In the genomic region with DNA sequence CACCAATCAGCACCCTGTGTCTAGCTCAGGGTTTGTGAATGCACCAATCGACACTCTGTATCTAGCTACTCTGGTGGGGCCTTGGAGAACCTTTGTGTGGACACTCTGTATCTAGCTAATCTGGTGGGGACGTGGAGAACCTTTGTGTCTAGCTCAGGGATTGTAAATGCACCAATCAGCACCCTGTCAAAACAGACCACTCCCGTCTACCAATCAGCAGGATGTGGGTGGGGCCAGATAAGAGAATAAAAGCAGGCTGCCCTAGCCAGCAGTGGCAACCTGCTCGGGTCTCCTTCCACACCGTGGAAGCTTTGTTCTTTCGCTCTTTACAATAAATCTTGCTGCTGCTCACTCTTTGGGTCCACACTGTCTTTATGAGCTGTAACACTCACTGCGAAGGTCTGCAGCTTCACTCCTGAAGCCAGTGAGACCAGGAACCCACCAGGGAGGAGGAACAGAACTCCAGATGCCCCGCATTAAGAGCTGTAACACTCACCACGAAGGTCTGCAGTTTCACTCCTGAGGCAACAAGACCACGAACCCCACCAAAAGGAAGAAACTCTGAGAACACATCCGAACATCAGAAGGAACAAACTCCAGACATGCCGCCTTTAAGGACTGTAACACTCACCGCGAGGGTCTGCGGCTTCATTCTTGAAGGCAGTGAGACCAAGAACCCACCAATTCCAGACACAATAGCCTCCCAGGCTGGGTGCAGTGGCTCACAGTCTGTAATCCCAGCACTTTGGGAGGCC, we compare ENCODE assay signal across 13 cellular contexts. TPM values are rescaled to one million over a fixed set of nuclear protein-coding genes. Genes with fewer than 3 reads are reported as not detected.
DNase-seq lines count a peak whose midpoint lies in the region; ATAC-seq, FAIRE-seq and TF ChIP-seq lines count a peak whose summit lies in the region.
"Not testable (repeated sequence)": the region's sequence is repeated elsewhere in the genome, so short reads cannot be mapped to it uniquely, and the experiment has no call there.
"Had no signal": no experiment of that assay in that cellular context is flagged by ENCODE, and none has a peak within 500 bp of the region (broad histone marks: within the 10 kb centered on the region; RNA-seq: fewer than 3 reads in every experiment).

No MANE protein-coding gene starts in this region.

- H3K79me1 ChIP-seq in H9 (ENCODE audit: insufficient read depth, low read depth, low read length, poor library complexity, severe bottlenecking): not testable (repeated sequence)

- H4K91ac ChIP-seq in H9 (ENCODE audit: insufficient read length, low read depth, low read length): not testable (repeated sequence)

- in situ Hi-C loops in HepG2 (cut with HindIII; ENCODE audit: extremely low pct_ligation_motif_present, low pct_unique_long_range_greater_than_20kb): not testable (repeated sequence)

- not testable (repeated sequence) for H3K18ac ChIP-seq in H9 (ENCODE audit: insufficient read length, low read depth, low read length)

- H3K4me1 ChIP-seq in H9 (ENCODE audit: insufficient read depth, low read length): not testable (repeated sequence)
- peaks cover 34% of the 10 kb centered on the region for H3K4me1 ChIP-seq in RWPE2 (ENCODE audit: insufficient read depth, poor library complexity, severe bottlenecking)
- peaks cover 21% of the 10 kb centered on the region for H3K4me1 ChIP-seq in HepG2 (ENCODE audit: insufficient read depth, low read length)

- peak overlapping the region in 2 of 3 experiments; percentile 52 to 87; a peak in 2 of 7 replicates for H3K27ac Mint-ChIP-seq in H9
- H3K27ac Mint-ChIP-seq in activated T-cell treated with anti-CD3 and anti-CD28 coated beads, Interleukin-2, amount 50 U/mL, for 24 hours: peak overlapping the region; percentile 19
- H3K27ac Mint-ChIP-seq in activated naive CD8-positive, alpha-beta T cell treated with anti-CD3 and anti-CD28 coated beads, Interleukin-2, amount 10 ng/mL, durations not matched to agents 7 days and 5 days: peak overlapping the region; percentile 82
- H3K27ac Mint-ChIP-seq in stimulated activated naive CD8-positive, alpha-beta T cell treated with anti-CD3 and anti-CD28 coated beads, Interleukin-15, Interleukin-2, amounts not matched to agents 100 ng/mL and 50 ng/mL, for 24 hours: not testable (repeated sequence)

- TF ChIP-seq EP300 in HepG2 (IDR thresholded peaks at IDR 0.05; ENCODE audit: low read depth in 2 of 2, low read length in 2 of 2); HepG2 (CRISPR knock-in tag; IDR thresholded peaks at IDR 0.05; ENCODE audit: borderline replicate concordance): not testable (repeated sequence)

- H3K27me3 ChIP-seq in H9 (ENCODE audit: insufficient read depth, low read length); RWPE2 (ENCODE audit: insufficient read depth, poor library complexity, severe bottlenecking); HepG2 (ENCODE audit: control insufficient read depth in 1 of 2, insufficient read depth in 2 of 2, low read length in 2 of 2): not testable (repeated sequence)

- not testable (repeated sequence) for ATAC-seq in RWPE2 (ENCODE audit: low read depth); HepG2
- ATAC-seq in activated naive CD8-positive, alpha-beta T cell treated with anti-CD3 and anti-CD28 coated beads, Interleukin-2, amount 10 ng/mL, durations not matched to agents 7 days and 5 days (ENCODE audit: low read depth): peak; percentile 56

- not testable (repeated sequence) for H3K4me2 ChIP-seq in H9 (ENCODE audit: insufficient read depth, insufficient read length, low read length); HepG2 (ENCODE audit: low read depth, low read length)

- CTCF ChIA-PET in HepG2 (lab: Yijun Ruan, JAX; ENCODE audit: low intra/inter-chr PET ratio, low total read pairs): not testable (repeated sequence)

- H3K4me3 Mint-ChIP-seq in H9; activated T-cell treated with anti-CD3 and anti-CD28 coated beads, Interleukin-2, amount 50 U/mL, for 24 hours: not testable (repeated sequence)
- H3K4me3 Mint-ChIP-seq in activated naive CD8-positive, alpha-beta T cell treated with anti-CD3 and anti-CD28 coated beads, Interleukin-2, amount 10 ng/mL, durations not matched to agents 7 days and 5 days: peak overlapping the region; percentile 61
- peak overlapping the region; percentile 28 for H3K4me3 Mint-ChIP-seq in stimulated activated naive CD8-positive, alpha-beta T cell treated with anti-CD3 and anti-CD28 coated beads, Interleukin-15, Interleukin-2, amounts not matched to agents 100 ng/mL and 50 ng/mL, for 24 hours

- not testable (repeated sequence) for H4K8ac ChIP-seq in H9 (replicated peaks; ENCODE audit: insufficient read length, low read depth, low read length)

- H3K9ac ChIP-seq in H9 (ENCODE audit: extremely low read depth, insufficient read length, low read length); HepG2 (ENCODE audit: insufficient read depth, low read depth, low read length): not testable (repeated sequence)

- TF ChIP-seq CTCF in H9 (conservative IDR thresholded peaks at IDR 0.05); RWPE2 (IDR thresholded peaks at IDR 0.05; ENCODE audit: poor library complexity, severe bottlenecking); HepG2 (CRISPR knock-in tag; IDR thresholded peaks at IDR 0.05): not testable (repeated sequence)

- not testable (repeated sequence) for H3K9me3 Mint-ChIP-seq in H9; activated T-cell treated with anti-CD3 and anti-CD28 coated beads, Interleukin-2, amount 50 U/mL, for 24 hours; activated naive CD8-positive, alpha-beta T cell treated with anti-CD3 and anti-CD28 coated beads, Interleukin-2, amount 10 ng/mL, durations not matched to agents 7 days and 5 days; stimulated activated naive CD8-positive, alpha-beta T cell treated with anti-CD3 and anti-CD28 coated beads, Interleukin-15, Interleukin-2, amounts not matched to agents 100 ng/mL and 50 ng/mL, for 24 hours

- peaks cover 38 to 46% of the 10 kb centered on the region in 2 experiments for H3K4me1 Mint-ChIP-seq in H9
- H3K4me1 Mint-ChIP-seq in activated T-cell treated with anti-CD3 and anti-CD28 coated beads, Interleukin-2, amount 50 U/mL, for 24 hours (ENCODE audit: low read depth): peaks cover 16% of the 10 kb centered on the region
- H3K4me1 Mint-ChIP-seq in activated naive CD8-positive, alpha-beta T cell treated with anti-CD3 and anti-CD28 coated beads, Interleukin-2, amount 10 ng/mL, durations not matched to agents 7 days and 5 days: peaks cover 13% of the 10 kb centered on the region
- not testable (repeated sequence) for H3K4me1 Mint-ChIP-seq in stimulated activated naive CD8-positive, alpha-beta T cell treated with anti-CD3 and anti-CD28 coated beads, Interleukin-15, Interleukin-2, amounts not matched to agents 100 ng/mL and 50 ng/mL, for 24 hours (ENCODE audit: low read depth)

- not testable (repeated sequence) for H2BK12ac ChIP-seq in H9 (ENCODE audit: insufficient read length, low read depth, low read length)

- H2BK20ac ChIP-seq in H9 (ENCODE audit: low read depth, low read length, poor library complexity, severe bottlenecking): not testable (repeated sequence)

- WGBS in H9 (ENCODE audit: extremely low coverage, insufficient read length, low lambda C conversion rate): no CpG with 5 or more reads among the region's 15 CpGs
- 63% methylated on average over 13 of the region's 15 CpGs for WGBS in HepG2 (ENCODE audit: low lambda C conversion rate)

- not testable (repeated sequence) for TF ChIP-seq POLR2A in HepG2 (IDR thresholded peaks at IDR 0.05; ENCODE audit: insufficient read depth in 1 of 2, low read depth in 2 of 2, low read length in 2 of 2)

- not testable (repeated sequence) for BruUV-seq in HepG2 (replicated peaks; lab: Mats Ljungman, UMichigan)

- not testable (repeated sequence) for H3K27ac ChIP-seq in H9 (ENCODE audit: insufficient read length, low read depth, low read length); HepG2 (ENCODE audit: extremely low read length, insufficient read depth, low read length)
- H3K27ac ChIP-seq in RWPE2 (ENCODE audit: poor library complexity, severe bottlenecking): peak overlapping the region; percentile 100

- H2BK120ac ChIP-seq in H9 (ENCODE audit: low read depth, low read length, poor library complexity, severe bottlenecking): not testable (repeated sequence)

- H3K4ac ChIP-seq in H9 (ENCODE audit: low read depth, low read length): not testable (repeated sequence)

- H3K56ac ChIP-seq in H9 (ENCODE audit: insufficient read length, low read depth, low read length): not testable (repeated sequence)

- H3K27me3 Mint-ChIP-seq in H9 (ENCODE audit: low read depth): peaks cover 37% of the 10 kb centered on the region
- H3K27me3 Mint-ChIP-seq in activated T-cell treated with anti-CD3 and anti-CD28 coated beads, Interleukin-2, amount 50 U/mL, for 24 hours; activated naive CD8-positive, alpha-beta T cell treated with anti-CD3 and anti-CD28 coated beads, Interleukin-2, amount 10 ng/mL, durations not matched to agents 7 days and 5 days; stimulated activated naive CD8-positive, alpha-beta T cell treated with anti-CD3 and anti-CD28 coated beads, Interleukin-15, Interleukin-2, amounts not matched to agents 100 ng/mL and 50 ng/mL, for 24 hours: not testable (repeated sequence)

- H2BK5ac ChIP-seq in H9 (ENCODE audit: insufficient read length, low read length): not testable (repeated sequence)

- not testable (repeated sequence) for H2BK15ac ChIP-seq in H9 (ENCODE audit: low read depth, low read length)

- not testable (repeated sequence) for FAIRE-seq in HepG2 (lab: Jason Lieb, UNC)

- not testable (repeated sequence) for TF ChIP-seq RAD21 in HepG2 (CRISPR knock-in tag; IDR thresholded peaks at IDR 0.05)

- DNase-seq in H9; RWPE2 (ENCODE audit: low spot score); activated T-cell treated with anti-CD3 and anti-CD28 coated beads, Interleukin-2, amount 50 U/mL, for 24 hours; HepG2 (ENCODE audit: low spot score): not testable (repeated sequence)
- peak; percentile 27 for DNase-seq in activated naive CD8-positive, alpha-beta T cell treated with anti-CD3 and anti-CD28 coated beads, Interleukin-2, amount 10 ng/mL, durations not matched to agents 7 days and 5 days
- peak; percentile 4 for DNase-seq in ecto neural progenitor cell (ENCODE audit: low spot score)

- not testable (repeated sequence) for H3K9me3 ChIP-seq in H9 (ENCODE audit: control insufficient read depth, low read depth, low read length); RWPE2 (ENCODE audit: severe bottlenecking); HepG2 (ENCODE audit: low read length)

- not testable (repeated sequence) for H4K5ac ChIP-seq in H9 (ENCODE audit: insufficient read length, low read depth, low read length)

- not testable (repeated sequence) for H2AFZ ChIP-seq in H9 (ENCODE audit: low read length); HepG2 (ENCODE audit: low read length)

- intact Hi-C loops in HepG2 (cut with micrococcal nuclease; ENCODE audit: unreplicated experiment): not testable (repeated sequence)

- H3K36me3 Mint-ChIP-seq in H9 (ENCODE audit: insufficient read depth in 1 of 3, low read depth in 3 of 3); activated T-cell treated with anti-CD3 and anti-CD28 coated beads, Interleukin-2, amount 50 U/mL, for 24 hours (ENCODE audit: low read depth); activated naive CD8-positive, alpha-beta T cell treated with anti-CD3 and anti-CD28 coated beads, Interleukin-2, amount 10 ng/mL, durations not matched to agents 7 days and 5 days; stimulated activated naive CD8-positive, alpha-beta T cell treated with anti-CD3 and anti-CD28 coated beads, Interleukin-15, Interleukin-2, amounts not matched to agents 100 ng/mL and 50 ng/mL, for 24 hours (ENCODE audit: low read depth): not testable (repeated sequence)

- not testable (repeated sequence) for H4K20me1 ChIP-seq in H9 (ENCODE audit: control insufficient read depth, insufficient read depth, insufficient read length); HepG2 (ENCODE audit: insufficient read depth, low read length)

- H3K79me2 ChIP-seq in H9 (ENCODE audit: insufficient read depth, low read length); HepG2 (ENCODE audit: insufficient read depth, low read length): not testable (repeated sequence)

- H3K23me2 ChIP-seq in H9 (ENCODE audit: insufficient read length, low read depth, low read length, poor library complexity, severe bottlenecking): not testable (repeated sequence)

- not testable (repeated sequence) for H3K14ac ChIP-seq in H9 (ENCODE audit: insufficient read depth, low read length)

- H3T11ph ChIP-seq in H9 (ENCODE audit: low read length): not testable (repeated sequence)

- H3K36me3 ChIP-seq in RWPE2 (ENCODE audit: low read depth); HepG2 (replicated peaks in 1 of 2; ENCODE audit: control insufficient read depth in 1 of 2, insufficient read depth in 2 of 2, low read length in 2 of 2): not testable (repeated sequence)

- H3K23ac ChIP-seq in H9 (ENCODE audit: insufficient read length, low read depth, low read length): not testable (repeated sequence)

- not testable (repeated sequence) for H2AK5ac ChIP-seq in H9 (ENCODE audit: insufficient read length, low read length)

- not testable (repeated sequence) for H3K4me3 ChIP-seq in RWPE2 (ENCODE audit: severe bottlenecking); HepG2 (replicated peaks in 1 of 3; ENCODE audit: insufficient read depth in 1 of 3, low read depth in 2 of 3, low read length in 3 of 3)

- POLR2A ChIA-PET in activated naive CD8-positive, alpha-beta T cell treated with anti-CD3 and anti-CD28 coated beads, Interleukin-2, amount 10 ng/mL, durations not matched to agents 7 days and 5 days (lab: Charles Lee): interaction anchor here (1.5 to 3.4 kb wide), 2 partner anchors 13 to 112 kb away, joined by 6 to 21 read pairs; a partner anchor contains a TSS
- POLR2A ChIA-PET in HepG2 (lab: Yijun Ruan, JAX): interaction anchor here (1.1 kb wide), 1 partner anchor 23 kb away, joined by 4 read pairs; a partner anchor contains a TSS

RNA-seq across cellular contexts. Expression of a gene that starts 13.3 kb away (rescaled TPM):
- total RNA-seq in H9 (2021) (not detected in 2 replicates), HepG2 (2016; rRNA removed; fragmentation: Illumina TruSeq; extraction: Trizol) (85.0 and 87.3 TPM in 2 replicates)
- total RNA-seq in activated naive CD8-positive, alpha-beta T cell treated with anti-CD3 and anti-CD28 coated beads, Interleukin-2, amount 10 ng/mL, durations not matched to agents 7 days and 5 days: 100 to 1,000 TPM; 365 to 373 TPM
- 95.2 and 111 TPM in 2 replicates for total RNA-seq in HepG2 (2016; cell fraction: cytosol; rRNA removed; fragmentation: Illumina TruSeq; extraction: Trizol; ENCODE audit: low read depth)
- 89.3 and 95.9 TPM in 2 replicates for total RNA-seq in HepG2 (2016; cell fraction: insoluble cytoplasmic fraction; rRNA removed; fragmentation: Illumina TruSeq; extraction: Trizol)
- 73.2 and 86.0 TPM in 2 replicates for total RNA-seq in HepG2 (2016; cell fraction: membrane; rRNA removed; fragmentation: Illumina TruSeq; extraction: Trizol)
- total RNA-seq in HepG2 (2016; cell fraction: nucleus; rRNA removed; fragmentation: Illumina TruSeq; extraction: Trizol): 41.0 and 44.0 TPM in 2 replicates
- 72.9 and 82.2 TPM in 2 replicates for polyA plus RNA-seq in HepG2 (2011; rRNA removed)
- polyA plus RNA-seq in HepG2 (2011; cell fraction: cytosol; rRNA removed): 27.1 and 54.2 TPM in 2 replicates
- polyA plus RNA-seq in HepG2 (2011; cell fraction: nucleus; rRNA removed): 21.4 and 24.5 TPM in 2 replicates
- polyA plus RNA-seq in HepG2 (2012): 25.8 and 48.9 TPM in 2 replicates
- 88.0 and 125 TPM in 2 replicates for polyA plus RNA-seq in HepG2 (2016; cell fraction: cytosol; fragmentation: Illumina TruSeq; extraction: Trizol; ENCODE audit: low read depth)
- 75.5 and 87.1 TPM in 2 replicates for polyA plus RNA-seq in HepG2 (2016; cell fraction: insoluble cytoplasmic fraction; fragmentation: Illumina TruSeq; extraction: Trizol; ENCODE audit: low read depth)
- polyA plus RNA-seq in HepG2 (2016; cell fraction: membrane; fragmentation: Illumina TruSeq; extraction: Trizol; ENCODE audit: low read depth): 64.5 and 81.1 TPM in 2 replicates
- polyA plus RNA-seq in HepG2 (2016; cell fraction: nucleus; fragmentation: Illumina TruSeq; extraction: Trizol; ENCODE audit: insufficient read depth, low read depth): 81.0 and 88.7 TPM in 2 replicates
- polyA minus RNA-seq in HepG2 (2011; rRNA and poly(A)+ RNA removed; ENCODE audit: low replicate concordance): 67.0 and 985 TPM in 2 replicates
- polyA minus RNA-seq in HepG2 (2011; cell fraction: cytosol; rRNA and poly(A)+ RNA removed): 46.8 and 61.9 TPM in 2 replicates
- 10.4 and 13.5 TPM in 2 replicates for polyA minus RNA-seq in HepG2 (2011; cell fraction: nucleus; rRNA and poly(A)+ RNA removed)
- total RNA-seq: OCI-LY7 had no signal

RNA-seq across cellular contexts. Expression of a gene that starts 18.3 kb away (rescaled TPM):
- total RNA-seq in H9 (2021) (not detected in 2 replicates), HepG2 (2016; rRNA removed; fragmentation: Illumina TruSeq; extraction: Trizol) (not detected in 2 replicates)
- 1 to 10 TPM; 2.2 to 2.7 TPM for total RNA-seq in activated naive CD8-positive, alpha-beta T cell treated with anti-CD3 and anti-CD28 coated beads, Interleukin-2, amount 10 ng/mL, durations not matched to agents 7 days and 5 days
- total RNA-seq in HepG2 (2016; cell fraction: cytosol; rRNA removed; fragmentation: Illumina TruSeq; extraction: Trizol; ENCODE audit: low read depth): not detected in 2 replicates
- not detected in 2 replicates for total RNA-seq in HepG2 (2016; cell fraction: insoluble cytoplasmic fraction; rRNA removed; fragmentation: Illumina TruSeq; extraction: Trizol)
- total RNA-seq in HepG2 (2016; cell fraction: membrane; rRNA removed; fragmentation: Illumina TruSeq; extraction: Trizol): not detected in 2 replicates
- not detected in 2 replicates for total RNA-seq in HepG2 (2016; cell fraction: nucleus; rRNA removed; fragmentation: Illumina TruSeq; extraction: Trizol)
- not detected in 2 replicates for polyA plus RNA-seq in HepG2 (2011; rRNA removed)
- polyA plus RNA-seq in HepG2 (2011; cell fraction: cytosol; rRNA removed): not detected in 2 replicates
- polyA plus RNA-seq in HepG2 (2011; cell fraction: nucleus; rRNA removed): 0.71 TPM in 1 of 2 replicates, not detected in the other
- not detected in 2 replicates for polyA plus RNA-seq in HepG2 (2012)
- polyA plus RNA-seq in HepG2 (2016; cell fraction: cytosol; fragmentation: Illumina TruSeq; extraction: Trizol; ENCODE audit: low read depth): not detected in 2 replicates
- not detected in 2 replicates for polyA plus RNA-seq in HepG2 (2016; cell fraction: insoluble cytoplasmic fraction; fragmentation: Illumina TruSeq; extraction: Trizol; ENCODE audit: low read depth)
- polyA plus RNA-seq in HepG2 (2016; cell fraction: membrane; fragmentation: Illumina TruSeq; extraction: Trizol; ENCODE audit: low read depth): not detected in 2 replicates
- not detected in 2 replicates for polyA plus RNA-seq in HepG2 (2016; cell fraction: nucleus; fragmentation: Illumina TruSeq; extraction: Trizol; ENCODE audit: insufficient read depth, low read depth)
- polyA minus RNA-seq in HepG2 (2011; rRNA and poly(A)+ RNA removed; ENCODE audit: low replicate concordance): not detected in 2 replicates
- not detected in 2 replicates for polyA minus RNA-seq in HepG2 (2011; cell fraction: cytosol; rRNA and poly(A)+ RNA removed)
- not detected in 2 replicates for polyA minus RNA-seq in HepG2 (2011; cell fraction: nucleus; rRNA and poly(A)+ RNA removed)
- total RNA-seq: A673, Calu3, H1, OCI-LY7, Peyer's patch had no signal
- polyA plus RNA-seq: H1 had no signal

RNA-seq across cellular contexts. Expression of a gene that starts 23.1 kb away (rescaled TPM):
- 9.0 and 9.3 TPM in 2 replicates for total RNA-seq in H9 (2021)
- 100 to 1,000 TPM; 385 to 394 TPM for total RNA-seq in activated naive CD8-positive, alpha-beta T cell treated with anti-CD3 and anti-CD28 coated beads, Interleukin-2, amount 10 ng/mL, durations not matched to agents 7 days and 5 days
- 20.2 and 24.5 TPM in 2 replicates for total RNA-seq in HepG2 (2016; rRNA removed; fragmentation: Illumina TruSeq; extraction: Trizol)
- 10.5 and 12.8 TPM in 2 replicates for total RNA-seq in HepG2 (2016; cell fraction: cytosol; rRNA removed; fragmentation: Illumina TruSeq; extraction: Trizol; ENCODE audit: low read depth)
- 20.9 and 28.0 TPM in 2 replicates for total RNA-seq in HepG2 (2016; cell fraction: insoluble cytoplasmic fraction; rRNA removed; fragmentation: Illumina TruSeq; extraction: Trizol)
- 10.0 and 12.0 TPM in 2 replicates for total RNA-seq in HepG2 (2016; cell fraction: membrane; rRNA removed; fragmentation: Illumina TruSeq; extraction: Trizol)
- total RNA-seq in HepG2 (2016; cell fraction: nucleus; rRNA removed; fragmentation: Illumina TruSeq; extraction: Trizol): 9.7 and 12.1 TPM in 2 replicates
- polyA plus RNA-seq in HepG2 (2011; rRNA removed): 9.6 and 12.9 TPM in 2 replicates
- polyA plus RNA-seq in HepG2 (2011; cell fraction: cytosol; rRNA removed): 9.3 and 18.7 TPM in 2 replicates
- 3.3 and 3.4 TPM in 2 replicates for polyA plus RNA-seq in HepG2 (2011; cell fraction: nucleus; rRNA removed)
- polyA plus RNA-seq in HepG2 (2012): 6.0 and 7.5 TPM in 2 replicates
- polyA plus RNA-seq in HepG2 (2016; cell fraction: cytosol; fragmentation: Illumina TruSeq; extraction: Trizol; ENCODE audit: low read depth): 9.9 and 13.6 TPM in 2 replicates
- 25.0 and 26.5 TPM in 2 replicates for polyA plus RNA-seq in HepG2 (2016; cell fraction: insoluble cytoplasmic fraction; fragmentation: Illumina TruSeq; extraction: Trizol; ENCODE audit: low read depth)
- 7.8 and 8.2 TPM in 2 replicates for polyA plus RNA-seq in HepG2 (2016; cell fraction: membrane; fragmentation: Illumina TruSeq; extraction: Trizol; ENCODE audit: low read depth)
- polyA plus RNA-seq in HepG2 (2016; cell fraction: nucleus; fragmentation: Illumina TruSeq; extraction: Trizol; ENCODE audit: insufficient read depth, low read depth): 13.5 and 17.9 TPM in 2 replicates
- 2.2 and 807 TPM in 2 replicates for polyA minus RNA-seq in HepG2 (2011; rRNA and poly(A)+ RNA removed; ENCODE audit: low replicate concordance)
- polyA minus RNA-seq in HepG2 (2011; cell fraction: cytosol; rRNA and poly(A)+ RNA removed): 4.3 and 4.7 TPM in 2 replicates
- 3.5 and 4.6 TPM in 2 replicates for polyA minus RNA-seq in HepG2 (2011; cell fraction: nucleus; rRNA and poly(A)+ RNA removed)

RNA-seq across cellular contexts. Expression of a gene that starts 26.6 kb away (rescaled TPM):
- total RNA-seq in H9 (2021) (not detected in 2 replicates), HepG2 (2016; rRNA removed; fragmentation: Illumina TruSeq; extraction: Trizol) (2.5 and 2.8 TPM in 2 replicates)
- not detected for total RNA-seq in activated naive CD8-positive, alpha-beta T cell treated with anti-CD3 and anti-CD28 coated beads, Interleukin-2, amount 10 ng/mL, durations not matched to agents 7 days and 5 days
- 1.4 and 1.9 TPM in 2 replicates for total RNA-seq in HepG2 (2016; cell fraction: cytosol; rRNA removed; fragmentation: Illumina TruSeq; extraction: Trizol; ENCODE audit: low read depth)
- 2.1 and 3.0 TPM in 2 replicates for total RNA-seq in HepG2 (2016; cell fraction: insoluble cytoplasmic fraction; rRNA removed; fragmentation: Illumina TruSeq; extraction: Trizol)
- total RNA-seq in HepG2 (2016; cell fraction: membrane; rRNA removed; fragmentation: Illumina TruSeq; extraction: Trizol): 1.7 and 2.1 TPM in 2 replicates
- 0.63 and 0.65 TPM in 2 replicates for total RNA-seq in HepG2 (2016; cell fraction: nucleus; rRNA removed; fragmentation: Illumina TruSeq; extraction: Trizol)
- 3.6 and 4.5 TPM in 2 replicates for polyA plus RNA-seq in HepG2 (2011; rRNA removed)
- 3.2 and 7.2 TPM in 2 replicates for polyA plus RNA-seq in HepG2 (2011; cell fraction: cytosol; rRNA removed)
- polyA plus RNA-seq in HepG2 (2011; cell fraction: nucleus; rRNA removed): 1.4 and 1.7 TPM in 2 replicates
- 0.36 and 0.80 TPM in 2 replicates for polyA plus RNA-seq in HepG2 (2012)
- 1.4 and 2.2 TPM in 2 replicates for polyA plus RNA-seq in HepG2 (2016; cell fraction: cytosol; fragmentation: Illumina TruSeq; extraction: Trizol; ENCODE audit: low read depth)
- polyA plus RNA-seq in HepG2 (2016; cell fraction: insoluble cytoplasmic fraction; fragmentation: Illumina TruSeq; extraction: Trizol; ENCODE audit: low read depth): 3.6 and 3.7 TPM in 2 replicates
- polyA plus RNA-seq in HepG2 (2016; cell fraction: membrane; fragmentation: Illumina TruSeq; extraction: Trizol; ENCODE audit: low read depth): 1.8 TPM in 2 replicates
- polyA plus RNA-seq in HepG2 (2016; cell fraction: nucleus; fragmentation: Illumina TruSeq; extraction: Trizol; ENCODE audit: insufficient read depth, low read depth): 2.5 and 2.6 TPM in 2 replicates
- 5.2 and 5.8 TPM in 2 replicates for polyA minus RNA-seq in HepG2 (2011; rRNA and poly(A)+ RNA removed; ENCODE audit: low replicate concordance)
- polyA minus RNA-seq in HepG2 (2011; cell fraction: cytosol; rRNA and poly(A)+ RNA removed): 1.8 TPM in 1 of 2 replicates, not detected in the other
- 0.90 TPM in 1 of 2 replicates, not detected in the other for polyA minus RNA-seq in HepG2 (2011; cell fraction: nucleus; rRNA and poly(A)+ RNA removed)
- total RNA-seq: Calu3; CD4-positive, alpha-beta memory T cell; OCI-LY7; Peyer's patch had no signal
- polyA plus RNA-seq: CD4-positive, alpha-beta memory T cell had no signal

RNA-seq across cellular contexts. Expression of a gene that starts 43.2 kb away (rescaled TPM):
- total RNA-seq in H9 (2021): 0.57 and 0.92 TPM in 2 replicates
- total RNA-seq in activated naive CD8-positive, alpha-beta T cell treated with anti-CD3 and anti-CD28 coated beads, Interleukin-2, amount 10 ng/mL, durations not matched to agents 7 days and 5 days: not detected
- 1.2 and 1.4 TPM in 2 replicates for total RNA-seq in HepG2 (2016; rRNA removed; fragmentation: Illumina TruSeq; extraction: Trizol)
- total RNA-seq in HepG2 (2016; cell fraction: cytosol; rRNA removed; fragmentation: Illumina TruSeq; extraction: Trizol; ENCODE audit: low read depth): 2.0 and 3.0 TPM in 2 replicates
- 1.6 and 2.1 TPM in 2 replicates for total RNA-seq in HepG2 (2016; cell fraction: insoluble cytoplasmic fraction; rRNA removed; fragmentation: Illumina TruSeq; extraction: Trizol)
- 2.0 and 2.6 TPM in 2 replicates for total RNA-seq in HepG2 (2016; cell fraction: membrane; rRNA removed; fragmentation: Illumina TruSeq; extraction: Trizol)
- total RNA-seq in HepG2 (2016; cell fraction: nucleus; rRNA removed; fragmentation: Illumina TruSeq; extraction: Trizol): 0.50 and 1.2 TPM in 2 replicates
- polyA plus RNA-seq in HepG2 (2011; rRNA removed): 1.2 and 1.4 TPM in 2 replicates
- polyA plus RNA-seq in HepG2 (2011; cell fraction: cytosol; rRNA removed): 1.2 and 1.7 TPM in 2 replicates
- polyA plus RNA-seq in HepG2 (2011; cell fraction: nucleus; rRNA removed): 0.52 and 0.93 TPM in 2 replicates
- 0.30 and 1.1 TPM in 2 replicates for polyA plus RNA-seq in HepG2 (2012)
- 1.6 and 1.8 TPM in 2 replicates for polyA plus RNA-seq in HepG2 (2016; cell fraction: cytosol; fragmentation: Illumina TruSeq; extraction: Trizol; ENCODE audit: low read depth)
- polyA plus RNA-seq in HepG2 (2016; cell fraction: insoluble cytoplasmic fraction; fragmentation: Illumina TruSeq; extraction: Trizol; ENCODE audit: low read depth): 1.6 TPM in 2 replicates
- polyA plus RNA-seq in HepG2 (2016; cell fraction: membrane; fragmentation: Illumina TruSeq; extraction: Trizol; ENCODE audit: low read depth): 1.9 and 2.6 TPM in 2 replicates
- polyA plus RNA-seq in HepG2 (2016; cell fraction: nucleus; fragmentation: Illumina TruSeq; extraction: Trizol; ENCODE audit: insufficient read depth, low read depth): 1.4 and 1.6 TPM in 2 replicates
- 8.7 TPM in 1 of 2 replicates, not detected in the other for polyA minus RNA-seq in HepG2 (2011; rRNA and poly(A)+ RNA removed; ENCODE audit: low replicate concordance)
- polyA minus RNA-seq in HepG2 (2011; cell fraction: cytosol; rRNA and poly(A)+ RNA removed): not detected in 2 replicates
- 0.99 TPM in 1 of 2 replicates, not detected in the other for polyA minus RNA-seq in HepG2 (2011; cell fraction: nucleus; rRNA and poly(A)+ RNA removed)
- total RNA-seq: H1, Peyer's patch had no signal

Comparison
In these comparisons a context has a peak if more than half of its experiments do, and no peak if none do; other contexts are left out.
1. RNA of a gene that starts 13.3 kb away (total RNA-seq): 365 to 373 TPM in activated naive CD8-positive, alpha-beta T cell treated with anti-CD3 and anti-CD28 coated beads, Interleukin-2, amount 10 ng/mL, durations not matched to agents 7 days and 5 days and 41.0 to 111 TPM in HepG2; not detected in H9; every median in the first group is over 10 times any median in the second.
2. RNA of a gene that starts 23.1 kb away (total RNA-seq): 385 to 394 TPM in activated naive CD8-positive, alpha-beta T cell treated with anti-CD3 and anti-CD28 coated beads, Interleukin-2, amount 10 ng/mL, durations not matched to agents 7 days and 5 days; 9.7 to 28.0 TPM in HepG2 and 9.0 to 9.3 TPM in H9; every median in the first group is over 10 times any median in the second.